ENCODE assay signal across 13 cellular contexts in the genomic region with DNA sequence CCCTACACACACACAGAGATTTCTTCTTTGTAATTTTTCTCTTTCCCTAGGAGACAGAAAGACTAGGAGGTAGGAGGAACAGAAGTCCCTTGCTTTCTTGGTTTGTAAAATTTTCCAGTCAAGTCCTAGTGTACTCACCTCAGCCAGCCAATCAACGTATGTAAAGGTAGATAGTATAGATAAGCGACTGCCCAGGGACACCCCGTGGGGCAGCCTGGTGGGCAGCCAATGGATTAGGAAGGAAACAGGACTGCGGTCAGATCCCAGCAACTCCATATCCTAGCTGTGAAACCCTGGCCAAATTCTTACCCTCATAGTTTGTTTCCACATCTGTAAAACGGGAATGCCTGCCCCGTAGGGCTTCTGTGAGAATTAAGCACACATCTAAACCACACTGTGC.
DNase-seq lines count a peak whose midpoint lies in the region; ATAC-seq and TF ChIP-seq lines count a peak whose summit lies in the region.
"Had no signal": no experiment of that assay in that cellular context is flagged by ENCODE, and none has a peak within 500 bp of the region (broad histone marks: within the 10 kb centered on the region; RNA-seq: fewer than 3 reads in every experiment).

No MANE protein-coding gene starts in this region.

- H2BK120ac ChIP-seq in mesenchymal stem cell (ENCODE audit: low read depth, low read length): no peak overlapping the region

- no peak overlapping the region for H2BK15ac ChIP-seq in mesenchymal stem cell (ENCODE audit: low read depth, poor library complexity, severe bottlenecking)

- no peak overlapping the region for H2BK5ac ChIP-seq in mesenchymal stem cell (ENCODE audit: low read depth, low read length, poor library complexity, severe bottlenecking)

- no peak overlapping the region for H2BK12ac ChIP-seq in mesenchymal stem cell (ENCODE audit: low read length in 2 of 2)

- no peak overlapping the region for H3K18ac ChIP-seq in mesenchymal stem cell (ENCODE audit: low read depth in 1 of 2, low read length in 2 of 2)

- H3K4me2 ChIP-seq in BLaER1 treated with 17β-estradiol and CSF1 and Interleukin-3, amounts not matched to agents 10 nM and 100 nM: peak overlapping the region in 9 of 11 experiments; percentile 55 to 87 (median 70); a peak in 17 of 22 replicates
- no peak overlapping the region for H3K4me2 ChIP-seq in mesenchymal stem cell (ENCODE audit: low read length, poor library complexity, severe bottlenecking)
- H3K4me2 ChIP-seq: KMS-11 had no signal

- peak; percentile 37 for DNase-seq in H7
- no peak for DNase-seq in mesenchymal stem cell
- DNase-seq in esophagus muscularis mucosa (ENCODE audit: extremely low spot score): no peak
- no peak for DNase-seq in NCI-H1694 treated with DMSO at 0.1 percent for 48 hours (lab: John Stamatoyannopoulos, UW)
- DNase-seq: CD4-positive, CD25-positive, alpha-beta regulatory T cell; CD8-positive, alpha-beta memory T cell; COR-L47; DMS 273 treated with DMSO at 0.1 percent for 48 hours had no signal

- H4K91ac ChIP-seq in mesenchymal stem cell (ENCODE audit: low read length): no peak overlapping the region

- H3K79me1 ChIP-seq in mesenchymal stem cell (replicated peaks; ENCODE audit: low read length, poor library complexity, severe bottlenecking): no peaks in the 10 kb centered on the region

- no peak for ATAC-seq in GM18867 (IDR thresholded peaks at IDR 0.05; ENCODE audit: unreplicated experiment)
- ATAC-seq: HCT116 had no signal

- 69% methylated on average over 6 of the region's 6 CpGs for WGBS in mesenchymal stem cell
- WGBS in esophagus muscularis mucosa: 90% methylated on average over 4 of the region's 6 CpGs

- no peaks in the 10 kb centered on the region for H3K36me3 ChIP-seq in BLaER1 treated with 17β-estradiol and CSF1 and Interleukin-3, amounts not matched to agents 10 nM and 100 nM
- H3K36me3 ChIP-seq in H7 (replicated peaks; ENCODE audit: control insufficient read depth, insufficient read depth, low read length): no peaks in the 10 kb centered on the region
- H3K36me3 ChIP-seq in mesenchymal stem cell (ENCODE audit: control insufficient read depth in 1 of 2, insufficient read depth in 2 of 2, low read depth in 1 of 2, low read length in 2 of 2): no peaks in the 10 kb centered on the region
- H3K36me3 ChIP-seq in esophagus muscularis mucosa: no peaks in the 10 kb centered on the region

- no peaks in the 10 kb centered on the region for H4K20me1 ChIP-seq in BLaER1 treated with 17β-estradiol and CSF1 and Interleukin-3, amounts not matched to agents 10 nM and 100 nM

- no peak overlapping the region for H4K8ac ChIP-seq in mesenchymal stem cell (ENCODE audit: low read length)

- H2AK5ac ChIP-seq in mesenchymal stem cell (ENCODE audit: low read length, severe bottlenecking): no peak overlapping the region

- H3K27ac ChIP-seq in BLaER1 treated with 17β-estradiol and CSF1 and Interleukin-3, amounts not matched to agents 10 nM and 100 nM: peak overlapping the region in 5 of 11 experiments; percentile 21 to 71 (median 68); a peak in 7 of 22 replicates
- no peak overlapping the region for H3K27ac ChIP-seq in mesenchymal stem cell (ENCODE audit: low read length, poor library complexity, severe bottlenecking)
- H3K27ac ChIP-seq in esophagus muscularis mucosa (replicated peaks in 1 of 4): no peak overlapping the region
- H3K27ac ChIP-seq: HL-60, KMS-11 had no signal

- no peak for TF ChIP-seq POLR2A in esophagus muscularis mucosa (IDR thresholded peaks at IDR 0.05; ENCODE audit: low read depth)

- intact Hi-C loops in esophagus muscularis mucosa (cut with DNase I): no loop called here

- no peak overlapping the region for H3K4me3 ChIP-seq in BLaER1 treated with 17β-estradiol and CSF1 and Interleukin-3, amounts not matched to agents 10 nM and 100 nM
- H3K4me3 ChIP-seq in H7 (ENCODE audit: insufficient read depth, low read depth, low read length) (no peak overlapping the region), mesenchymal stem cell (ENCODE audit: insufficient read depth in 1 of 2, low read depth in 1 of 2, low read length in 2 of 2) (no peak overlapping the region), esophagus muscularis mucosa (no peak overlapping the region)

- peaks cover 22 to 41% (median 34%) of the 10 kb centered on the region in 10 experiments for H3K4me1 ChIP-seq in BLaER1 treated with 17β-estradiol and CSF1 and Interleukin-3, amounts not matched to agents 10 nM and 100 nM
- peaks cover 7% of the 10 kb centered on the region for H3K4me1 ChIP-seq in mesenchymal stem cell (ENCODE audit: control insufficient read depth, insufficient read depth, low read depth, low read length)
- peaks cover 0 to 16% (median 7%) of the 10 kb centered on the region in 4 donors for H3K4me1 ChIP-seq in esophagus muscularis mucosa

- H3K9me3 ChIP-seq in BLaER1 treated with 17β-estradiol and CSF1 and Interleukin-3, amounts not matched to agents 10 nM and 100 nM (replicated peaks in 1 of 11): no peaks in the 10 kb centered on the region
- H3K9me3 ChIP-seq in mesenchymal stem cell (ENCODE audit: control insufficient read depth, low read length): no peaks in the 10 kb centered on the region
- no peaks in the 10 kb centered on the region for H3K9me3 ChIP-seq in esophagus muscularis mucosa

- H3K23ac ChIP-seq in mesenchymal stem cell (ENCODE audit: low read length in 2 of 2): no peak overlapping the region

- no peak for TF ChIP-seq CTCF in esophagus muscularis mucosa (IDR thresholded peaks at IDR 0.05)

- H3K14ac ChIP-seq in mesenchymal stem cell (ENCODE audit: low read length in 2 of 2): no peak overlapping the region

- H3K9ac ChIP-seq in BLaER1 treated with 17β-estradiol and CSF1 and Interleukin-3, amounts not matched to agents 10 nM and 100 nM: 0 out of 22 replicates have a peak overlapping the region, but pooled peaks of 1 of the 11 experiments have one; percentile 30
- peak overlapping the region; percentile 51 for H3K9ac ChIP-seq in mesenchymal stem cell (ENCODE audit: low read length)
- H3K9ac ChIP-seq: KMS-11 had no signal

- no peaks in the 10 kb centered on the region for H3K27me3 ChIP-seq in BLaER1 treated with 17β-estradiol and CSF1 and Interleukin-3, amounts not matched to agents 10 nM and 100 nM
- H3K27me3 ChIP-seq in H7 (ENCODE audit: control insufficient read depth, insufficient read depth, low read length): no peaks in the 10 kb centered on the region
- H3K27me3 ChIP-seq in mesenchymal stem cell (ENCODE audit: control insufficient read depth in 1 of 2, insufficient read depth in 1 of 2, low read length in 2 of 2): peaks cover 0 to 4% of the 10 kb centered on the region in 2 experiments
- H3K27me3 ChIP-seq in esophagus muscularis mucosa: no peaks in the 10 kb centered on the region

- TF ChIP-seq EP300 in esophagus muscularis mucosa (IDR thresholded peaks at IDR 0.05): no peak

- H2AFZ ChIP-seq in mesenchymal stem cell (ENCODE audit: low read depth, low read length): no peak overlapping the region

- H3K4ac ChIP-seq in mesenchymal stem cell (ENCODE audit: low read depth in 1 of 2, low read length in 2 of 2): no peak overlapping the region
